ENCODE assay signal across 18 cellular contexts in the genomic region with DNA sequence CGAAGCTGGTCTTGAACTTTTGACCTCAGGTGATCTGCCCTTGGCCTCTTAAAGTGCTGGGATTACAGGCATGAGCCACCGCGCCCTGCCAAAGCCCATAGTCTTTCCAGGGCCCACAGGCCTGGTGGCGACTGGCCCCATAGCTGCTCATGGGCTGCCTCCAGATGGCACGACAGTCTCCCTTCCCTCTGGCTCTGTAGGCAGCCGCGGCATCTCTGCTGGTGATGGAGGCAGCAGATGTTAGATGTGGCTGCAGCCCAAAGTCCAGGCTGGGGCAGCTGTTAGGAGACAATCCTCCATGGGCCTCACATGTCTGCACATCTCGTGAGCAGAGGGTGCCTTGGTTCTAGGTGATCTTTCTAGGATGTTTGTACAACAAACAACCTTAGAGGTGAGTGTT.
"Had no signal": no experiment of that assay in that cellular context is flagged by ENCODE, and none has a peak within 500 bp of the region (broad histone marks: within the 10 kb centered on the region; RNA-seq: fewer than 3 reads in every experiment).

No MANE protein-coding gene starts in this region.

- H3K4me3 Mint-ChIP-seq: activated naive CD4-positive, alpha-beta T cell treated with anti-CD3 and anti-CD28 coated beads for 36 hours; activated naive CD8-positive, alpha-beta T cell treated with anti-CD3 and anti-CD28 coated beads, Interleukin-2, amount 50 U/mL, for 24 hours; stimulated activated naive CD8-positive, alpha-beta T cell treated with anti-CD3 and anti-CD28 coated beads, Interleukin-15, Interleukin-2, amounts not matched to agents 100 ng/mL and 50 ng/mL, for 24 hours; T-helper 17 cell had no signal

- H3K27me3 Mint-ChIP-seq: naive B cell, T-helper 17 cell had no signal

- ATAC-seq: activated naive CD8-positive, alpha-beta T cell treated with anti-CD3 and anti-CD28 coated beads, Interleukin-2, amount 50 U/mL, for 24 hours; mucosa of descending colon; psoas muscle; T-helper 17 cell had no signal

- H3K9me3 Mint-ChIP-seq: activated naive CD4-positive, alpha-beta T cell treated with anti-CD3 and anti-CD28 coated beads for 36 hours; activated naive CD8-positive, alpha-beta T cell treated with anti-CD3 and anti-CD28 coated beads, Interleukin-2, amount 50 U/mL, for 24 hours; naive B cell; stimulated activated naive CD8-positive, alpha-beta T cell treated with anti-CD3 and anti-CD28 coated beads, Interleukin-15, Interleukin-2, amounts not matched to agents 100 ng/mL and 50 ng/mL, for 24 hours had no signal

- H3K36me3 Mint-ChIP-seq: naive B cell had no signal

- H3K27ac Mint-ChIP-seq: activated naive CD4-positive, alpha-beta T cell treated with anti-CD3 and anti-CD28 coated beads for 36 hours; activated naive CD8-positive, alpha-beta T cell treated with anti-CD3 and anti-CD28 coated beads, Interleukin-2, amount 50 U/mL, for 24 hours; stimulated activated naive CD8-positive, alpha-beta T cell treated with anti-CD3 and anti-CD28 coated beads, Interleukin-15, Interleukin-2, amounts not matched to agents 100 ng/mL and 50 ng/mL, for 24 hours; T-helper 17 cell had no signal

- DNase-seq: activated CD4-positive, alpha-beta T cell treated with anti-CD3 and anti-CD28 coated beads for 4 hours; activated CD4-positive, alpha-beta T cell treated with anti-CD3 and anti-CD28 coated beads, Interleukin-2, amount 50 U/mL, for 48 hours; activated CD4-positive, CD25-positive, alpha-beta regulatory T cell; activated CD8-positive, alpha-beta memory T cell treated with anti-CD3 and anti-CD28 coated beads, Interleukin-2, amount 50 U/mL, for 48 hours; activated effector memory CD4-positive, alpha-beta T cell treated with Interleukin-2 at 50 U/mL for 16 hours; activated naive CD4-positive, alpha-beta T cell treated with anti-CD3 and anti-CD28 coated beads for 36 hours; activated naive CD8-positive, alpha-beta T cell treated with anti-CD3 and anti-CD28 coated beads, Interleukin-2, amount 50 U/mL, for 24 hours; activated T-cell treated with anti-CD3 and anti-CD28 coated beads, Interleukin-2, amount 50 U/mL, for 48 hours; kidney; mesenchymal stem cell; mucosa of descending colon; naive B cell; psoas muscle; stimulated activated CD4-positive, alpha-beta T cell treated with anti-CD3 and anti-CD28 coated beads, Interleukin-12 subunit alpha, Interleukin-12 subunit beta, amount 100 ng/mL, for 4 hours; stimulated activated CD4-positive, alpha-beta T cell treated with anti-CD3 and anti-CD28 coated beads, Interleukin-4, amount 100 ng/mL, for 4 hours; T-helper 17 cell; thyroid gland had no signal
